Comparison of ENCODE assay signal across 1 cellular context in genomic region chrX:16719334-16720084, GRCh38.
TF ChIP-seq lines count a peak whose summit lies in the region.

SYAP1 (plus strand) TSS chrX:16719612; CDS start chrX:16719725, 113 bp downstream.

TF ChIP-seq in HepG2, 621 proteins besides CTCF, POLR2A, EP300 and RAD21 (continued from another document and continues in another):
- TF ChIP-seq, protein P1, sequence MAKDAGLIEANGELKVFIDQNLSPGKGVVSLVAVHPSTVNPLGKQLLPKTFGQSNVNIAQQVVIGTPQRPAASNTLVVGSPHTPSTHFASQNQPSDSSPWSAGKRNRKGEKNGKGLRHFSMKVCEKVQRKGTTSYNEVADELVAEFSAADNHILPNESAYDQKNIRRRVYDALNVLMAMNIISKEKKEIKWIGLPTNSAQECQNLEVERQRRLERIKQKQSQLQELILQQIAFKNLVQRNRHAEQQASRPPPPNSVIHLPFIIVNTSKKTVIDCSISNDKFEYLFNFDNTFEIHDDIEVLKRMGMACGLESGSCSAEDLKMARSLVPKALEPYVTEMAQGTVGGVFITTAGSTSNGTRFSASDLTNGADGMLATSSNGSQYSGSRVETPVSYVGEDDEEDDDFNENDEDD (CRISPR knock-in tag; IDR thresholded peaks at IDR 0.05; ENCODE audit: borderline replicate concordance), result no peak
- TF ChIP-seq ELF1 (CRISPR knock-in tag; IDR thresholded peaks at IDR 0.05) (peak; percentile 77; the same call in 1 of the 2 replicates), TBP (CRISPR knock-in tag; IDR thresholded peaks at IDR 0.05) (no peak), ZNF317 (CRISPR knock-in tag; IDR thresholded peaks at IDR 0.05) (no peak), MEF2D (CRISPR knock-in tag; IDR thresholded peaks at IDR 0.05) (no peak), AKNA (CRISPR knock-in tag; IDR thresholded peaks at IDR 0.05; ENCODE audit: borderline replicate concordance) (no peak), ZNF589 (CRISPR knock-in tag; conservative IDR thresholded peaks at IDR 0.05) (0 out of 2 replicates have a peak, but pooled peaks have one; percentile 46), ZNF605 (CRISPR knock-in tag; IDR thresholded peaks at IDR 0.05) (peak; percentile 80), DMAP1 (CRISPR knock-in tag; IDR thresholded peaks at IDR 0.05) (0 out of 2 replicates have a peak, but pooled peaks have one; percentile 40), ZFP62 (CRISPR knock-in tag; IDR thresholded peaks at IDR 0.05) (no peak), ATRX (CRISPR knock-in tag; IDR thresholded peaks at IDR 0.05; ENCODE audit: borderline replicate concordance) (no peak), XBP1 (CRISPR knock-in tag; IDR thresholded peaks at IDR 0.05) (no peak), MTERF4 (CRISPR knock-in tag; IDR thresholded peaks at IDR 0.05) (0 out of 2 replicates have a peak, but pooled peaks have one; percentile 37), ZC3H13 (CRISPR knock-in tag; IDR thresholded peaks at IDR 0.05) (0 out of 2 replicates have a peak, but pooled peaks have one; percentile 31), PTBP1 (IDR thresholded peaks at IDR 0.05; ENCODE audit: low read depth, low read length, poor library complexity, severe bottlenecking) (no peak), ZFP90 (CRISPR knock-in tag; IDR thresholded peaks at IDR 0.05; ENCODE audit: borderline replicate concordance) (0 out of 2 replicates have a peak, but pooled peaks have one; percentile 20), ZNF451 (CRISPR knock-in tag; IDR thresholded peaks at IDR 0.05) (no peak), NFYB (CRISPR knock-in tag; IDR thresholded peaks at IDR 0.05) (peak; percentile 60), ZNF781 (CRISPR knock-in tag; IDR thresholded peaks at IDR 0.05; ENCODE audit: borderline replicate concordance, not compliant biosample characterization) (no peak), MLLT10 (CRISPR knock-in tag; IDR thresholded peaks at IDR 0.05) (no peak), IRF1 (CRISPR knock-in tag; IDR thresholded peaks at IDR 0.05; ENCODE audit: low read depth) (no peak), MYC (CRISPR knock-in tag; IDR thresholded peaks at IDR 0.05; ENCODE audit: borderline replicate concordance) (peak; percentile 23; the same call in 1 of the 2 replicates), ONECUT2 (CRISPR knock-in tag; IDR thresholded peaks at IDR 0.05) (no peak), ZNF646 (CRISPR knock-in tag; IDR thresholded peaks at IDR 0.05) (no peak), RXRB (CRISPR knock-in tag; IDR thresholded peaks at IDR 0.05; ENCODE audit: borderline replicate concordance) (peak; percentile 60; the same call in 1 of the 2 replicates), ZMAT3 (CRISPR knock-in tag; conservative IDR thresholded peaks at IDR 0.05) (0 out of 2 replicates have a peak, but pooled peaks have one; percentile 27), ZNF780A (CRISPR knock-in tag; IDR thresholded peaks at IDR 0.05) (0 out of 2 replicates have a peak, but pooled peaks have one; percentile 38), RBFOX2 (IDR thresholded peaks at IDR 0.05; ENCODE audit: low read depth, low read length) (peak; percentile 85)
- TF ChIP-seq, protein P2, sequence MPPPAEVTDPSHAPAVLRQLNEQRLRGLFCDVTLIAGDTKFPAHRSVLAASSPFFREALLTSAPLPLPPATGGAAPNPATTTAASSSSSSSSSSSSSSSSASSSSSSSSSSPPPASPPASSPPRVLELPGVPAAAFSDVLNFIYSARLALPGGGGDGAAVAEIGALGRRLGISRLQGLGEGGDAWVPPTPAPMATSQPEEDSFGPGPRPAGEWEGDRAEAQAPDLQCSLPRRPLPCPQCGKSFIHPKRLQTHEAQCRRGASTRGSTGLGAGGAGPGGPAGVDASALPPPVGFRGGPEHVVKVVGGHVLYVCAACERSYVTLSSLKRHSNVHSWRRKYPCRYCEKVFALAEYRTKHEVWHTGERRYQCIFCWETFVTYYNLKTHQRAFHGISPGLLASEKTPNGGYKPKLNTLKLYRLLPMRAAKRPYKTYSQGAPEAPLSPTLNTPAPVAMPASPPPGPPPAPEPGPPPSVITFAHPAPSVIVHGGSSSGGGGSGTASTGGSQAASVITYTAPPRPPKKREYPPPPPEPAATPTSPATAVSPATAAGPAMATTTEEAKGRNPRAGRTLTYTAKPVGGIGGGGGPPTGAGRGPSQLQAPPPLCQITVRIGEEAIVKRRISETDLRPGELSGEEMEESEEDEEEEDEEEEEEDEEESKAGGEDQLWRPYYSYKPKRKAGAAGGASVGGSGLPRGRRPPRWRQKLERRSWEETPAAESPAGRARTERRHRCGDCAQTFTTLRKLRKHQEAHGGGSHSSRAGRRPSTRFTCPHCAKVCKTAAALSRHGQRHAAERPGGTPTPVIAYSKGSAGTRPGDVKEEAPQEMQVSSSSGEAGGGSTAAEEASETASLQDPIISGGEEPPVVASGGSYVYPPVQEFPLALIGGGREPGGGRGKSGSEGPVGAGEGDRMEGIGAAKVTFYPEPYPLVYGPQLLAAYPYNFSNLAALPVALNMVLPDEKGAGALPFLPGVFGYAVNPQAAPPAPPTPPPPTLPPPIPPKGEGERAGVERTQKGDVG (CRISPR knock-in tag; IDR thresholded peaks at IDR 0.05; ENCODE audit: borderline replicate concordance), result 0 out of 2 replicates have a peak, but pooled peaks have one; percentile 33
- TF ChIP-seq, protein P3, sequence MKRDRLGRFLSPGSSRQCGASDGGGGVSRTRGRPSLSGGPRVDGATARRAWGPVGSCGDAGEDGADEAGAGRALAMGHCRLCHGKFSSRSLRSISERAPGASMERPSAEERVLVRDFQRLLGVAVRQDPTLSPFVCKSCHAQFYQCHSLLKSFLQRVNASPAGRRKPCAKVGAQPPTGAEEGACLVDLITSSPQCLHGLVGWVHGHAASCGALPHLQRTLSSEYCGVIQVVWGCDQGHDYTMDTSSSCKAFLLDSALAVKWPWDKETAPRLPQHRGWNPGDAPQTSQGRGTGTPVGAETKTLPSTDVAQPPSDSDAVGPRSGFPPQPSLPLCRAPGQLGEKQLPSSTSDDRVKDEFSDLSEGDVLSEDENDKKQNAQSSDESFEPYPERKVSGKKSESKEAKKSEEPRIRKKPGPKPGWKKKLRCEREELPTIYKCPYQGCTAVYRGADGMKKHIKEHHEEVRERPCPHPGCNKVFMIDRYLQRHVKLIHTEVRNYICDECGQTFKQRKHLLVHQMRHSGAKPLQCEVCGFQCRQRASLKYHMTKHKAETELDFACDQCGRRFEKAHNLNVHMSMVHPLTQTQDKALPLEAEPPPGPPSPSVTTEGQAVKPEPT (CRISPR knock-in tag; IDR thresholded peaks at IDR 0.05; ENCODE audit: low read depth), result no peak
- TF ChIP-seq, protein P4, sequence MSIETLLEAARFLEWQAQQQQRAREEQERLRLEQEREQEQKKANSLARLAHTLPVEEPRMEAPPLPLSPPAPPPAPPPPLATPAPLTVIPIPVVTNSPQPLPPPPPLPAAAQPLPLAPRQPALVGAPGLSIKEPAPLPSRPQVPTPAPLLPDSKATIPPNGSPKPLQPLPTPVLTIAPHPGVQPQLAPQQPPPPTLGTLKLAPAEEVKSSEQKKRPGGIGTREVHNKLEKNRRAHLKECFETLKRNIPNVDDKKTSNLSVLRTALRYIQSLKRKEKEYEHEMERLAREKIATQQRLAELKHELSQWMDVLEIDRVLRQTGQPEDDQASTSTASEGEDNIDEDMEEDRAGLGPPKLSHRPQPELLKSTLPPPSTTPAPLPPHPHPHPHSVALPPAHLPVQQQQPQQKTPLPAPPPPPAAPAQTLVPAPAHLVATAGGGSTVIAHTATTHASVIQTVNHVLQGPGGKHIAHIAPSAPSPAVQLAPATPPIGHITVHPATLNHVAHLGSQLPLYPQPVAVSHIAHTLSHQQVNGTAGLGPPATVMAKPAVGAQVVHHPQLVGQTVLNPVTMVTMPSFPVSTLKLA (IDR thresholded peaks at IDR 0.05), result peak; percentile 44
- TF ChIP-seq, protein P5, sequence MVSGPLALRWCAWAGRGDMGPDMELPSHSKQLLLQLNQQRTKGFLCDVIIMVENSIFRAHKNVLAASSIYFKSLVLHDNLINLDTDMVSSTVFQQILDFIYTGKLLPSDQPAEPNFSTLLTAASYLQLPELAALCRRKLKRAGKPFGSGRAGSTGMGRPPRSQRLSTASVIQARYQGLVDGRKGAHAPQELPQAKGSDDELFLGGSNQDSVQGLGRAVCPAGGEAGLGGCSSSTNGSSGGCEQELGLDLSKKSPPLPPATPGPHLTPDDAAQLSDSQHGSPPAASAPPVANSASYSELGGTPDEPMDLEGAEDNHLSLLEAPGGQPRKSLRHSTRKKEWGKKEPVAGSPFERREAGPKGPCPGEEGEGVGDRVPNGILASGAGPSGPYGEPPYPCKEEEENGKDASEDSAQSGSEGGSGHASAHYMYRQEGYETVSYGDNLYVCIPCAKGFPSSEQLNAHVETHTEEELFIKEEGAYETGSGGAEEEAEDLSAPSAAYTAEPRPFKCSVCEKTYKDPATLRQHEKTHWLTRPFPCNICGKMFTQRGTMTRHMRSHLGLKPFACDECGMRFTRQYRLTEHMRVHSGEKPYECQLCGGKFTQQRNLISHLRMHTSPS (CRISPR knock-in tag; IDR thresholded peaks at IDR 0.05; ENCODE audit: low read depth), result no peak
